Comparison of ENCODE assay signal across 11 cellular contexts in genomic region chr1:156675715-156676311, GRCh38. TPM values are rescaled to one million over a fixed set of nuclear protein-coding genes. Genes with fewer than 3 reads are reported as not detected.
DNase-seq lines count a peak whose midpoint lies in the region; TF ChIP-seq lines count a peak whose summit lies in the region.
"Had no signal": no experiment of that assay in that cellular context is flagged by ENCODE, and none has a peak within 500 bp of the region (broad histone marks: within the 10 kb centered on the region; RNA-seq: fewer than 3 reads in every experiment).

No MANE protein-coding gene starts in this region.

- no peak overlapping the region for H2AFZ ChIP-seq in neuron (ENCODE audit: low read depth, low read length)

- H3K4me3 ChIP-seq in AG09309 (ENCODE audit: control insufficient read depth, low read depth, low read length): peak overlapping the region; percentile 55
- H3K4me3 ChIP-seq in Peyer's patch: peak overlapping the region in 3 of 4 donors; percentile 16 to 46 (median 18)
- H3K4me3 ChIP-seq in foreskin fibroblast (ENCODE audit: low read depth in 1 of 2, low read length in 2 of 2): peak overlapping the region; percentile 52 to 64
- peak overlapping the region; percentile 70 for H3K4me3 ChIP-seq in neuron (ENCODE audit: low read length)

- H3K27ac ChIP-seq in Peyer's patch: peak overlapping the region in 3 of 4 donors; percentile 2 to 61 (median 36)

- no peaks in the 10 kb centered on the region for H3K36me3 ChIP-seq in Peyer's patch
- H3K36me3 ChIP-seq in neuron (ENCODE audit: insufficient read depth, low read length): peaks cover 34% of the 10 kb centered on the region

- H3K9me3 ChIP-seq in Peyer's patch (no peaks in the 10 kb centered on the region), neuron (ENCODE audit: low read length) (no peaks in the 10 kb centered on the region)

- H3K27me3 ChIP-seq in Peyer's patch: peaks cover 0 to 12% of the 10 kb centered on the region in 2 donors
- peaks cover 18% of the 10 kb centered on the region for H3K27me3 ChIP-seq in neuron (ENCODE audit: insufficient read depth, low read length)

- TF ChIP-seq CTCF in AG09309 (IDR thresholded peaks at IDR 0.05; ENCODE audit: control insufficient read depth, insufficient read depth, low read depth, low read length, missing control alignments): no peak
- TF ChIP-seq CTCF in Peyer's patch (IDR thresholded peaks at IDR 0.05): no peak
- TF ChIP-seq CTCF in foreskin fibroblast (IDR thresholded peaks at IDR 0.05; ENCODE audit: low read depth, low read length): no peak

- peaks cover 0 to 40% (median 8%) of the 10 kb centered on the region in 4 donors for H3K4me1 ChIP-seq in Peyer's patch
- H3K4me1 ChIP-seq in neuron (ENCODE audit: insufficient read depth, low read length): peaks cover 51% of the 10 kb centered on the region

- TF ChIP-seq POLR2A in Peyer's patch (IDR thresholded peaks at IDR 0.05): no peak

- DNase-seq in AG09309 (ENCODE audit: low read depth) (no peak), Peyer's patch (no peak), foreskin fibroblast (peak in 1 of 2 donors; percentile 72), NCI-H345 (lab: John Stamatoyannopoulos, UW) (no peak), NCI-H187 (lab: John Stamatoyannopoulos, UW) (no peak), CD1c-positive myeloid dendritic cell (ENCODE audit: extremely low spot score) (no peak)
- DNase-seq in stimulated activated CD4-positive, alpha-beta T cell treated with anti-CD3 and anti-CD28 coated beads, Interleukin-2, amount 100 ng/mL, for 48 hours: no peak
- DNase-seq: activated CD4-positive, alpha-beta T cell treated with anti-CD3 and anti-CD28 coated beads, Interleukin-2, amount 10 ng/mL, durations not matched to agents 7 days and 5 days; cortex of kidney had no signal

RNA-seq across cellular contexts. Expression of gene NES, which starts 1.4 kb away (rescaled TPM):
- 10 to 100 TPM in 1 of 4 donors, 1 to 10 TPM in 3; 2.8 to 25.6 (median 3.1) TPM for total RNA-seq in Peyer's patch
- total RNA-seq: activated CD4-positive, alpha-beta T cell treated with anti-CD3 and anti-CD28 coated beads, Interleukin-2, amount 10 ng/mL, durations not matched to agents 7 days and 5 days; natural killer cell treated with Interleukin-12 subunit alpha and Interleukin-12 subunit beta and Interleukin-15 and Interleukin-18, amount 100 ng/mL, for 72 hours had no signal

RNA-seq across cellular contexts. Expression of gene CRABP2, which starts 29.6 kb away (rescaled TPM):
- total RNA-seq in Peyer's patch: 1 to 10 TPM in 2 of 4 donors, not detected in 2; 3.6 to 5.0 TPM

RNA-seq across cellular contexts. Expression of gene BCAN, which starts 33.9 kb away (rescaled TPM):
- total RNA-seq in Peyer's patch: 1 to 10 TPM in 1 of 4 donors, under 1 TPM in 1, not detected in 2; 0.28 to 1.3 TPM
- total RNA-seq: activated CD4-positive, alpha-beta T cell treated with anti-CD3 and anti-CD28 coated beads, Interleukin-2, amount 10 ng/mL, durations not matched to agents 7 days and 5 days had no signal

RNA-seq across cellular contexts. Expression of gene METTL25B, which starts 52.5 kb away (rescaled TPM):
- total RNA-seq in Peyer's patch: 10 to 100 TPM; 33.8 to 95.2 (median 64.9) TPM

RNA-seq across cellular contexts. Expression of gene ISG20L2, which starts 52.8 kb away (rescaled TPM):
- 10 to 100 TPM; 22.4 to 47.2 (median 27.9) TPM for total RNA-seq in Peyer's patch

Comparison
In these comparisons a context has a peak if more than half of its experiments do, and no peak if none do; other contexts are left out.
1. H3K4me3 ChIP-seq: peak in every context shown above with its lines; median percentile 70 in neuron; 58 in foreskin fibroblast; 55 in AG09309; 18 in Peyer's patch.